Comparison of ENCODE assay signal across 8 cellular contexts in the genomic region with DNA sequence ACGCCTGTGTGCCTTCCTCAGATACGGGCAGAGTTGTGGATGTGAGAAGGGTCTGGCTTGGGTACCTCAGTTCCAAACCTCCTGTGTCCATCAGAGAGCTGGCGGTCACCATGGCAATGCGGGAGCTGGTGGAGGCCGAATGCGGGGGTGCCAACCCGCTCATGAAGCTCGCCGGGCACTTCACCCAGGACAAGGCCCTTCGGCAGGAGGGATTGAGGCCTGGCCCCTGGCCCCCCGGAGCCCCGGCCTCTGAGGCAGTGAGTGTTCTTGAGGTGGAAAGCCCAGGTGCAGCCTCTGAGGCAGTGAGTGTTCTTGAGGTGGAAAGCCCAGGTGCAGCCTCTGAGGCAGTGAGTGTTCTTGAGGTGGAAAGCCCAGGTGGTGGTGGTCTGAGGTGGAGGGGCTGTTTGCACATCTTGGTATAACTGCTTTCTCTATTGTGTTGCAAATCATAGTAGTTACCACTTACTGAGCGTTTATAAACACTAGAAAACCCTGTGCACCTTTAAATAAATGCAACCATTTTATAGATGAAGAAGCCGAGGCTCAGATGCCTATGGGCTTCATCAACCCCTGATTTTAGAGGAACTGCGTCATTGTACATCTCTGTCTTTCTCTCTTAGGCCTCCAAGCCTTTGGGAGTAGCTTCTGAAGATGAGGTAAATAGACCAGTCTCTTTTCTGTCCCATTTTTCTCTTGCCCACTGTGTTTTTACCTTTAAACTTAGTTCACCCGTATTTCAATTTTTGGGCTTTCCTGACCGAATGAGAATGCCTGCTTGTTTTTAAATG. TPM values are rescaled to one million over a fixed set of nuclear protein-coding genes. Genes with fewer than 3 reads are reported as not detected.
DNase-seq lines count a peak whose midpoint lies in the region; FAIRE-seq and TF ChIP-seq lines count a peak whose summit lies in the region.

No MANE protein-coding gene starts in this region.

- peak overlapping the region; percentile 92 for H3K4me3 Mint-ChIP-seq in astrocyte (ENCODE audit: unreplicated experiment)

- H3K4me3 ChIP-seq in astrocyte (ENCODE audit: insufficient read depth, low read depth, low read length) (peak overlapping the region; percentile 86), iPS-15b (ENCODE audit: low read depth, low read length) (peak overlapping the region; percentile 91), sigmoid colon (peak overlapping the region; percentile 72 to 90 (median 75))

- 24 to 35% methylated on average over 17 of the region's 17 CpGs for WGBS in sigmoid colon, 2 donors

- H3K27me3 ChIP-seq in astrocyte (ENCODE audit: insufficient read depth, low read length), result no peaks in the 10 kb centered on the region
- no peaks in the 10 kb centered on the region for H3K27me3 ChIP-seq in iPS-15b (ENCODE audit: control insufficient read depth, insufficient read depth, low read length)
- no peaks in the 10 kb centered on the region for H3K27me3 ChIP-seq in sigmoid colon

- H3K4me1 ChIP-seq in astrocyte (ENCODE audit: insufficient read depth, low read length) (peaks cover 20% of the 10 kb centered on the region), iPS-15b (ENCODE audit: control insufficient read depth, insufficient read depth, low read length) (peaks cover 2% of the 10 kb centered on the region), sigmoid colon (peaks cover 0 to 33% (median 19%) of the 10 kb centered on the region in 4 donors)

- no peak for TF ChIP-seq EP300 in sigmoid colon (IDR thresholded peaks at IDR 0.05)

- peak overlapping the region; percentile 100 for H3K4me2 ChIP-seq in astrocyte (ENCODE audit: low read length)

- H3K36me3 ChIP-seq in astrocyte (ENCODE audit: insufficient read depth, low read length) (peaks cover 9% of the 10 kb centered on the region), iPS-15b (ENCODE audit: control insufficient read depth, insufficient read depth, low read length) (peaks cover 6% of the 10 kb centered on the region), sigmoid colon (peaks cover 0 to 35% (median 6%) of the 10 kb centered on the region in 4 donors)

- intact Hi-C loops in sigmoid colon (cut with DNase I), result no loop called here

- FAIRE-seq in astrocyte (lab: Jason Lieb, UNC), result no peak

- peak overlapping the region; percentile 96 for H3K9ac ChIP-seq in astrocyte (ENCODE audit: low read length)
- H3K9ac ChIP-seq in iPS-15b (ENCODE audit: low read depth, low read length), result peak overlapping the region; percentile 85

- TF ChIP-seq POLR2A in sigmoid colon (IDR thresholded peaks at IDR 0.05), result no peak

- H3K27ac Mint-ChIP-seq in astrocyte (ENCODE audit: unreplicated experiment), result peak overlapping the region; percentile 38

- TF ChIP-seq CTCF in astrocyte (IDR thresholded peaks at IDR 0.05; ENCODE audit: insufficient read depth, low read depth, low read length) (no peak), sigmoid colon (IDR thresholded peaks at IDR 0.05) (no peak)

- no peaks in the 10 kb centered on the region for H3K27me3 Mint-ChIP-seq in astrocyte (ENCODE audit: low read depth, unreplicated experiment)

- peak overlapping the region; percentile 93 for H3K27ac ChIP-seq in astrocyte (ENCODE audit: low read depth, low read length)
- H3K27ac ChIP-seq in sigmoid colon, result peak overlapping the region; percentile 86 to 93 (median 90)

- H4K20me1 ChIP-seq in astrocyte (ENCODE audit: insufficient read depth, low read length), result peaks cover under 1% of the 10 kb centered on the region

- DNase-seq in activated T-cell treated with anti-CD3 and anti-CD28 coated beads for 24 hours (ENCODE audit: low read depth) (peak; percentile 1), activated T-cell treated with anti-CD3 and anti-CD28 coated beads for 4 hours (no peak), NCI-H345 (lab: John Stamatoyannopoulos, UW) (peak; percentile 17), astrocyte (ENCODE audit: low read depth) (peak; percentile 8), sigmoid colon (peak; percentile 73), dedifferentiated amniotic fluid mesenchymal stem cell (ENCODE audit: extremely low spot score) (no peak), SIG-M5 (lab: John Stamatoyannopoulos, UW) (no peak)

- peaks cover 6% of the 10 kb centered on the region for H3K79me2 ChIP-seq in astrocyte (ENCODE audit: insufficient read depth, low read length)

- peaks cover 3% of the 10 kb centered on the region for H3K9me3 Mint-ChIP-seq in astrocyte (ENCODE audit: unreplicated experiment)

- H2AFZ ChIP-seq in astrocyte (ENCODE audit: low read depth, low read length), result peak overlapping the region; percentile 90

- H3K9me3 ChIP-seq in astrocyte (ENCODE audit: insufficient read depth, low read depth, low read length), result no peaks in the 10 kb centered on the region
- no peaks in the 10 kb centered on the region for H3K9me3 ChIP-seq in iPS-15b (ENCODE audit: control insufficient read depth, insufficient read depth, low read length)
- H3K9me3 ChIP-seq in sigmoid colon, result no peaks in the 10 kb centered on the region

- peaks cover 9% of the 10 kb centered on the region for H3K36me3 Mint-ChIP-seq in astrocyte (ENCODE audit: low read depth, unreplicated experiment)

- H3K4me1 Mint-ChIP-seq in astrocyte (ENCODE audit: low read depth, unreplicated experiment), result peaks cover 5% of the 10 kb centered on the region

RNA-seq across cellular contexts. Expression of a gene that starts 1.0 kb away (rescaled TPM):
- total RNA-seq in astrocyte (21.5 and 22.5 TPM in 2 replicates), sigmoid colon (10 to 100 TPM; 22.7 to 48.5 (median 35.3) TPM)
- 10 to 100 TPM; 13.9 to 29.9 (median 27.0) TPM for polyA plus RNA-seq in sigmoid colon

Comparison
In these comparisons a context has a peak if more than half of its experiments do, and no peak if none do; other contexts are left out.
1. DNase-seq: peak in activated T-cell treated with anti-CD3 and anti-CD28 coated beads for 24 hours (single experiment), NCI-H345 (single experiment), astrocyte (single experiment) and sigmoid colon (single experiment); none in activated T-cell treated with anti-CD3 and anti-CD28 coated beads for 4 hours (single experiment), dedifferentiated amniotic fluid mesenchymal stem cell (single experiment) and SIG-M5 (single experiment).
2. Peak in every context shown above with its lines, with median percentiles within 50 percentile points of each other: H3K4me3 ChIP-seq.